In the genomic region with DNA sequence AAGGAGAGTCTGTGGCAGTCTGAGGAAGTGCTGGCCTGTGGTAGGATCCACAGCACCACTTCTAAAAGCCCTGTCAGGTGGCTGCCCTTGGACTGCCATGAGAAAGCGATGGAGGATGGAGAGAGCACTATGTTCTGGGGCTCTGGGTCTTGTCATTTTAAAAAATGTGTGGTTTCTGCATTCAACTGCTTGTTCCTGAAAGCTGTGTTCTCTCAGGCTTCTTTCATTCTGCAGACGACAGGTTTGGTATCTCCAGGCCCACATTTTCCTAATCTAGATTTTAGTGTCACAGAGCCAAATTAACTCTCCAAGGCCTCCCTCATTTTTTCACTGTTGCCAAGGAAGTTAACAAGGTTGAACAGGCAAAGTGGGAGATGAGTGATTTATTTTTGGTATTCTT, we compare ENCODE assay signal across 32 cellular contexts. TPM values are rescaled to one million over a fixed set of nuclear protein-coding genes. Genes with fewer than 3 reads are reported as not detected.
"Had no signal": no experiment of that assay in that cellular context is flagged by ENCODE, and none has a peak within 500 bp of the region (broad histone marks: within the 10 kb centered on the region; RNA-seq: fewer than 3 reads in every experiment).

No MANE protein-coding gene starts in this region.

- H3K27me3 ChIP-seq: adrenal gland, ascending aorta, breast epithelium, cardiac muscle cell, dorsolateral prefrontal cortex, heart left ventricle had no signal

- ATAC-seq: activated CD4-positive, alpha-beta T cell treated with anti-CD3 and anti-CD28 coated beads for 36 hours; activated CD8-positive, alpha-beta memory T cell treated with anti-CD3 and anti-CD28 coated beads, Interleukin-2, amount 10 ng/mL, durations not matched to agents 7 days and 5 days; activated CD8-positive, alpha-beta T cell treated with anti-CD3 and anti-CD28 coated beads, Interleukin-2, amount 10 ng/mL, durations not matched to agents 7 days and 5 days; activated naive CD8-positive, alpha-beta T cell treated with anti-CD3 and anti-CD28 coated beads, Interleukin-2, amount 50 U/mL, for 24 hours; esophagus mucosa; heart left ventricle; T-helper 17 cell had no signal

- DNase-seq: activated CD4-positive, alpha-beta memory T cell treated with anti-CD3 and anti-CD28 coated beads for 36 hours; activated CD4-positive, alpha-beta T cell treated with anti-CD3 and anti-CD28 coated beads for 36 hours; activated CD4-positive, alpha-beta T cell treated with anti-CD3 and anti-CD28 coated beads, Interleukin-2, amount 10 ng/mL, durations not matched to agents 24 days and 14 days; activated CD4-positive, CD25-positive, alpha-beta regulatory T cell; activated CD4-positive, CD25-positive, alpha-beta regulatory T cell treated with anti-CD3 and anti-CD28 coated beads, Interleukin-2, amount 50 U/mL, for 72 hours; activated CD8-positive, alpha-beta memory T cell treated with anti-CD3 and anti-CD28 coated beads, Interleukin-2, amount 10 ng/mL, durations not matched to agents 7 days and 5 days; activated CD8-positive, alpha-beta memory T cell treated with anti-CD3 and anti-CD28 coated beads, Interleukin-2, amount 50 U/mL, for 4 hours; activated CD8-positive, alpha-beta T cell treated with anti-CD3 and anti-CD28 coated beads, Interleukin-2, amount 10 ng/mL, durations not matched to agents 7 days and 5 days; activated effector memory CD4-positive, alpha-beta T cell treated with anti-CD3 and anti-CD28 coated beads, Interleukin-2, amount 50 U/mL, for 16 hours; activated naive CD4-positive, alpha-beta T cell treated with anti-CD3 and anti-CD28 coated beads for 36 hours; activated naive CD8-positive, alpha-beta T cell treated with anti-CD3 and anti-CD28 coated beads for 36 hours; activated naive CD8-positive, alpha-beta T cell treated with anti-CD3 and anti-CD28 coated beads, Interleukin-2, amount 50 U/mL, for 24 hours; activated T-cell treated with anti-CD3 and anti-CD28 coated beads, Interleukin-2, amount 50 U/mL, for 1 hour; activated T-cell treated with anti-CD3 and anti-CD28 coated beads, Interleukin-2, amount 50 U/mL, for 48 hours; adrenal gland; dorsolateral prefrontal cortex; effector memory CD4-positive, alpha-beta T cell; endodermal cell; foreskin fibroblast; glutamatergic neuron; heart left ventricle; T-helper 17 cell; T1000 had no signal

- H3K9me3 ChIP-seq: adrenal gland, ascending aorta, breast epithelium, heart left ventricle had no signal

- H3K4me1 ChIP-seq: adrenal gland, ascending aorta, breast epithelium, heart left ventricle had no signal

- H3K27ac ChIP-seq: adrenal gland, ascending aorta, breast epithelium, cardiac muscle cell, coronary artery, heart left ventricle had no signal

- H3K36me3 ChIP-seq: adrenal gland, breast epithelium, cardiac muscle cell had no signal

- H3K4me3 ChIP-seq: adrenal gland, ascending aorta, breast epithelium, cardiac muscle cell, coronary artery, dorsolateral prefrontal cortex, heart left ventricle had no signal

RNA-seq across cellular contexts. Expression of gene OVCH1, which starts 10.5 kb away (rescaled TPM):
- total RNA-seq: activated CD4-positive, alpha-beta memory T cell treated with anti-CD3 and anti-CD28 coated beads for 36 hours; activated CD4-positive, alpha-beta T cell treated with anti-CD3 and anti-CD28 coated beads for 36 hours; activated CD4-positive, alpha-beta T cell treated with anti-CD3 and anti-CD28 coated beads, Interleukin-2, amount 10 ng/mL, durations not matched to agents 24 days and 14 days; activated CD8-positive, alpha-beta memory T cell treated with anti-CD3 and anti-CD28 coated beads for 36 hours; activated CD8-positive, alpha-beta memory T cell treated with anti-CD3 and anti-CD28 coated beads, Interleukin-2, amount 10 ng/mL, durations not matched to agents 7 days and 5 days; activated CD8-positive, alpha-beta T cell treated with anti-CD3 and anti-CD28 coated beads, Interleukin-2, amount 10 ng/mL, durations not matched to agents 7 days and 5 days; activated naive CD4-positive, alpha-beta T cell treated with anti-CD3 and anti-CD28 coated beads for 36 hours; activated naive CD8-positive, alpha-beta T cell treated with anti-CD3 and anti-CD28 coated beads for 36 hours; activated T-helper 1 cell treated with anti-CD3 and anti-CD28 coated beads, Interleukin-12 subunit alpha, Interleukin-12 subunit beta, Interleukin-2, Interleukin-4 antibody, amounts not matched to agents 30 ng/mL and 10 ng/mL and 1 ng/mL, durations not matched to agents 14 hours and 24 hours and 36 hours; activated T-helper 2 cell treated with anti-CD3 and anti-CD28 coated beads, Interferon-gamma antibody, Interleukin-2, Interleukin-4, amounts not matched to agents 10 μg/mL and 5 μg/mL and 100 μg/mL, durations not matched to agents 14 hours and 24 hours and 36 hours; cardiac muscle cell; epithelial cell of proximal tubule; esophagus mucosa; T-helper 17 cell had no signal
- polyA plus RNA-seq: cardiac muscle cell had no signal
